Comparison of ENCODE assay signal across 1 cellular context in genomic region chr18:76562286-76562840, GRCh38.
TF ChIP-seq lines count a peak whose summit lies in the region.

No MANE protein-coding gene starts in this region.

TF ChIP-seq in SK-N-SH treated with all-trans-retinoic acid at 6 μM for 48 hours, 23 proteins besides CTCF, POLR2A, EP300 and RAD21 (continued from another document):
- TF ChIP-seq ZFP30 (CRISPR knock-in tag; IDR thresholded peaks at IDR 0.05): no peak
- TF ChIP-seq CSDC2 (CRISPR knock-in tag; IDR thresholded peaks at IDR 0.05): no peak
TF ChIP-seq in SK-N-SH treated with all-trans-retinoic acid at 6 μM for 48 hours: peak in this region for 0.
